Comparison of ENCODE assay signal across 26 cellular contexts in the genomic region with DNA sequence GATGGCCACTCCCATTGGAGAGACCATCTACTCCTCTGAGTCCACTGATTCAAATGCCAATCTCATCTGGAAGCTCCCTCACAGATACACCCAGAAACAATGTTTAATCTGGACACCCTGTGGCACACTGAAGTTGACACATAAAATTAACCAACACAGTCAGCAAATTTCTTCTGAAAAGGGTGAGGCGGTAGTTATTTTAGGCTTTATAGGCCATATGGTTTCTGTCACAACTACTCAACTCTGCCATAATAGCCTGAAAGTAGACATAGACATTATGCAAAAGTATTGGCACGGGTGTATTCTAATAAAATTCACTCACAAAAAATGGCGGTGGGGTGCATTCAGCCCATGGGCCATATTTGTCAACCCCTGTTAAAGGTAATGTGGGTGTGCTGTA.
DNase-seq lines count a peak whose midpoint lies in the region; ATAC-seq, FAIRE-seq and TF ChIP-seq lines count a peak whose summit lies in the region.
"Had no signal": no experiment of that assay in that cellular context is flagged by ENCODE, and none has a peak within 500 bp of the region (broad histone marks: within the 10 kb centered on the region; RNA-seq: fewer than 3 reads in every experiment).

No MANE protein-coding gene starts in this region.

- H3K36me3 ChIP-seq in HepG2 (replicated peaks in 1 of 2; ENCODE audit: control insufficient read depth in 1 of 2, insufficient read depth in 2 of 2, low read length in 2 of 2) (no peaks in the 10 kb centered on the region), right lobe of liver (no peaks in the 10 kb centered on the region)
- H3K36me3 ChIP-seq: BLaER1 treated with 17β-estradiol and CSF1 and Interleukin-3, amounts not matched to agents 10 nM and 100 nM had no signal

- no peak for FAIRE-seq in HepG2 (lab: Jason Lieb, UNC)
- FAIRE-seq: G401.6, GM12891, GM19239 had no signal

- no peaks in the 10 kb centered on the region for H4K20me1 ChIP-seq in HepG2 (ENCODE audit: insufficient read depth, low read length)
- H4K20me1 ChIP-seq: BLaER1 treated with 17β-estradiol and CSF1 and Interleukin-3, amounts not matched to agents 10 nM and 100 nM had no signal

- ATAC-seq in HepG2 (no peak), right lobe of liver (no peak)

- H3K9me3 ChIP-seq in HepG2 (ENCODE audit: low read length) (no peaks in the 10 kb centered on the region), right lobe of liver (no peaks in the 10 kb centered on the region)

- TF ChIP-seq POLR2A in HepG2 (IDR thresholded peaks at IDR 0.05; ENCODE audit: insufficient read depth in 1 of 2, low read depth in 2 of 2, low read length in 2 of 2) (no peak), right lobe of liver (IDR thresholded peaks at IDR 0.05) (no peak)

- no TSS peak for BruUV-seq in HepG2 (replicated peaks; lab: Mats Ljungman, UMichigan)

- H3K4me1 ChIP-seq in HepG2 (ENCODE audit: insufficient read depth, low read length) (no peaks in the 10 kb centered on the region), right lobe of liver (no peaks in the 10 kb centered on the region)
- H3K4me1 ChIP-seq: BLaER1 treated with 17β-estradiol and CSF1 and Interleukin-3, amounts not matched to agents 10 nM and 100 nM had no signal

- POLR2A ChIA-PET in HepG2 (lab: Yijun Ruan, JAX), result no interaction called here

- TF ChIP-seq CTCF in HepG2 (CRISPR knock-in tag; IDR thresholded peaks at IDR 0.05) (no peak), right lobe of liver (IDR thresholded peaks at IDR 0.05) (no peak), fibroblast of villous mesenchyme (IDR thresholded peaks at IDR 0.05; ENCODE audit: insufficient read depth, low read depth, low read length) (no peak)

- H3K9ac ChIP-seq in HepG2 (ENCODE audit: insufficient read depth, low read depth, low read length), result no peak overlapping the region
- H3K9ac ChIP-seq: BLaER1 treated with 17β-estradiol and CSF1 and Interleukin-3, amounts not matched to agents 10 nM and 100 nM had no signal

- DNase-seq in HepG2 (ENCODE audit: low spot score) (no peak), right lobe of liver (no peak), G401 (ENCODE audit: low spot score) (peak; percentile 28), SK-N-DZ (ENCODE audit: low spot score) (peak; percentile 43), fibroblast of villous mesenchyme (ENCODE audit: low read depth) (peak; percentile 18), NCI-H146 (lab: John Stamatoyannopoulos, UW) (no peak), NCI-H1436 treated with DMSO at 0.1 percent for 48 hours (lab: John Stamatoyannopoulos, UW) (no peak)
- no peak for DNase-seq in stimulated activated CD4-positive, alpha-beta T cell treated with anti-CD3 and anti-CD28 coated beads, Interleukin-15, amount 100 ng/mL, for 24 hours
- DNase-seq: AML-193; CD4-positive, alpha-beta memory T cell; CD4-positive, CD25-positive, alpha-beta regulatory T cell; CD8-positive, alpha-beta memory T cell; COR-L47; DMS 273 treated with DMSO at 0.1 percent for 48 hours; DMS153; DMS53; DMS79; DND-41; EL; GF-D8 had no signal

- in situ Hi-C loops in HepG2 (cut with HindIII; ENCODE audit: extremely low pct_ligation_motif_present, low pct_unique_long_range_greater_than_20kb) (no loop called here), G401 (cut with HindIII; ENCODE audit: low sequenced_read_pairs) (no loop called here)

- no peak for TF ChIP-seq RAD21 in HepG2 (CRISPR knock-in tag; IDR thresholded peaks at IDR 0.05)

- intact Hi-C loops in HepG2 (cut with micrococcal nuclease; ENCODE audit: unreplicated experiment), result no loop called here
- intact Hi-C loops in right lobe of liver (cut with DNase I), result no loop called here

- H3K4me3 ChIP-seq in HepG2 (replicated peaks in 1 of 3; ENCODE audit: insufficient read depth in 1 of 3, low read depth in 2 of 3, low read length in 3 of 3) (no peak overlapping the region), right lobe of liver (no peak overlapping the region), fibroblast of villous mesenchyme (ENCODE audit: low read depth, low read length) (no peak overlapping the region)
- H3K4me3 ChIP-seq: BLaER1 treated with 17β-estradiol and CSF1 and Interleukin-3, amounts not matched to agents 10 nM and 100 nM had no signal

- no peaks in the 10 kb centered on the region for H3K79me2 ChIP-seq in HepG2 (ENCODE audit: insufficient read depth, low read length)

- no peak overlapping the region for H3K27ac ChIP-seq in HepG2 (ENCODE audit: extremely low read length, insufficient read depth, low read length)
- no peak overlapping the region for H3K27ac ChIP-seq in right lobe of liver
- H3K27ac ChIP-seq: 22Rv1; BLaER1 treated with 17β-estradiol and CSF1 and Interleukin-3, amounts not matched to agents 10 nM and 100 nM; C4-2B had no signal

- CTCF ChIA-PET in HepG2 (lab: Yijun Ruan, JAX; ENCODE audit: low intra/inter-chr PET ratio, low total read pairs), result no interaction called here

- WGBS in HepG2 (ENCODE audit: low lambda C conversion rate), result 28% methylated on average over 3 of the region's 3 CpGs
- WGBS in right lobe of liver (ENCODE audit: insufficient coverage, low coverage, low lambda C conversion rate, missing lambda C conversion rate), result 66% methylated on average over 3 of the region's 3 CpGs

- no peak for TF ChIP-seq EP300 in HepG2 (IDR thresholded peaks at IDR 0.05; ENCODE audit: low read depth in 2 of 2, low read length in 2 of 2)
- no peak for TF ChIP-seq EP300 in HepG2 (CRISPR knock-in tag; IDR thresholded peaks at IDR 0.05; ENCODE audit: borderline replicate concordance)

- H3K27me3 ChIP-seq in HepG2 (ENCODE audit: control insufficient read depth in 1 of 2, insufficient read depth in 2 of 2, low read length in 2 of 2), result no peaks in the 10 kb centered on the region
- H3K27me3 ChIP-seq in right lobe of liver, result no peaks in the 10 kb centered on the region
- H3K27me3 ChIP-seq: BLaER1 treated with 17β-estradiol and CSF1 and Interleukin-3, amounts not matched to agents 10 nM and 100 nM had no signal

- no peak overlapping the region for H3K4me2 ChIP-seq in HepG2 (ENCODE audit: low read depth, low read length)
- H3K4me2 ChIP-seq: BLaER1 treated with 17β-estradiol and CSF1 and Interleukin-3, amounts not matched to agents 10 nM and 100 nM had no signal

- H2AFZ ChIP-seq in HepG2 (ENCODE audit: low read length), result no peak overlapping the region

TF ChIP-seq in HepG2, 621 proteins besides CTCF, POLR2A, EP300 and RAD21:
- TF ChIP-seq, protein P1, sequence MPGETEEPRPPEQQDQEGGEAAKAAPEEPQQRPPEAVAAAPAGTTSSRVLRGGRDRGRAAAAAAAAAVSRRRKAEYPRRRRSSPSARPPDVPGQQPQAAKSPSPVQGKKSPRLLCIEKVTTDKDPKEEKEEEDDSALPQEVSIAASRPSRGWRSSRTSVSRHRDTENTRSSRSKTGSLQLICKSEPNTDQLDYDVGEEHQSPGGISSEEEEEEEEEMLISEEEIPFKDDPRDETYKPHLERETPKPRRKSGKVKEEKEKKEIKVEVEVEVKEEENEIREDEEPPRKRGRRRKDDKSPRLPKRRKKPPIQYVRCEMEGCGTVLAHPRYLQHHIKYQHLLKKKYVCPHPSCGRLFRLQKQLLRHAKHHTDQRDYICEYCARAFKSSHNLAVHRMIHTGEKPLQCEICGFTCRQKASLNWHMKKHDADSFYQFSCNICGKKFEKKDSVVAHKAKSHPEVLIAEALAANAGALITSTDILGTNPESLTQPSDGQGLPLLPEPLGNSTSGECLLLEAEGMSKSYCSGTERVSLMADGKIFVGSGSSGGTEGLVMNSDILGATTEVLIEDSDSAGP (CRISPR knock-in tag; IDR thresholded peaks at IDR 0.05; ENCODE audit: borderline replicate concordance), result no peak
- peak; percentile 74 for TF ChIP-seq MAFF (IDR thresholded peaks at IDR 0.05; ENCODE audit: low read depth, low read length)
- no peak for TF ChIP-seq ARNTL (CRISPR knock-in tag; IDR thresholded peaks at IDR 0.05)
- no peak for TF ChIP-seq MBNL3 (CRISPR knock-in tag; conservative IDR thresholded peaks at IDR 0.05)
- peak; percentile 67 to 79; a peak in 3 of 4 replicates for TF ChIP-seq MAFK (conservative IDR thresholded peaks at IDR 0.05 in 1 of 2, IDR thresholded peaks at IDR 0.05 in 1 of 2; ENCODE audit: low read length in 2 of 2)

Comparison
In these comparisons a context has a peak if more than half of its experiments do, and no peak if none do; other contexts are left out.
1. DNase-seq: peak in G401 (single experiment), SK-N-DZ (single experiment) and fibroblast of villous mesenchyme (single experiment); none in HepG2 (single experiment), right lobe of liver (0 of 3), NCI-H146 (single experiment), stimulated activated CD4-positive, alpha-beta T cell treated with anti-CD3 and anti-CD28 coated beads, Interleukin-15, amount 100 ng/mL, for 24 hours (single experiment) and NCI-H1436 treated with DMSO at 0.1 percent for 48 hours (single experiment).